25 cellular contexts compared by ENCODE assay signal in the genomic region with DNA sequence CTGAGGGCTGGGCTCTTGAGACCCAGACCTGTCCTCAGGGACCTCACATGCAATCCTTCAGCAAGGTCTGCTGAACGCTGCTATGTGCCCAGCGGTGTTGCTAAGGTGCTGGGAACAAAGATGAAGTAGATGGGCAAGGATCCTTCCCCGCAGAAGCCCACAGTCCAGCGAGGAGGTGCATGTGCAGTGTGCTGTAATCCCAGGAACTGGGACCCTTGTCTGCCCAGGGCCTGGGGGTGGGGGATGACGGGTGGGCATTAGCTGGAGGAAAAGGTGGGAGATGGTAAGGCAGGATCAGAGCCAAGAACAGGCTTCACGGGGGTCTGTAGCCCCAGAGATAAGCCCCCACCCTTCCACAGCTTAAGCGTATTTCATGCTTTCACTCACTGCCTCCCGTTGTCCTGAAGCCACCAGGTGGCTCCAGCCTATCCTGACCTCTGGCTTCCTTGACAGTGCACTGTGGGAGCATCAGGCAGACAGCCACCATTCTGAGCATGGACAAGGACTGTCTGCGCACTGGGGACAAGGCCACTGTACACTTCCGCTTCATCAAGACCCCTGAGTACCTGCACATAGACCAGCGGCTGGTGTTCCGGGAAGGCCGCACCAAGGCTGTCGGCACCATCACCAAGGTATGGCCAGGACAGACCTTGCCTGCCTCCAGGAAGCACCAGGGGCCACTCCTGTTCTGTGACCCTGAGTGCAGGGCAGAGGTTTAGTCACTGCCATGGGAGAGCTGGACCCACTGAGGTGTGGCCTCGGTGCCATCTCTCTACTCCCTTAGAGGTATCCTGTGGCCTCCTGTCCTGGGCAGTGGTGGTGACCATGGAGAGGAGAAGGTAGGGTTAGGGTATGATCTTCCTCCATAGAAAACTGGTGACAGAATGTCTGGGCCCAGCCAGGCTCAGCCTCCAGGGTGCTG. TPM values are rescaled to one million over a fixed set of nuclear protein-coding genes. Genes with fewer than 3 reads are reported as not detected.
A peak's percentile ranks its signal among the peaks of the same experiment; 100 is the strongest.
DNase-seq lines count a peak whose midpoint lies in the region; ATAC-seq and TF ChIP-seq lines count a peak whose summit lies in the region.
"Had no signal": no experiment of that assay in that cellular context is flagged by ENCODE, and none has a peak within 500 bp of the region (broad histone marks: within the 10 kb centered on the region; RNA-seq: fewer than 3 reads in every experiment).

No MANE protein-coding gene starts in this region.

- ATAC-seq in mucosa of descending colon = no peak
- no peak for ATAC-seq in stimulated activated naive B cell treated with anti-CD40 and anti-IgM and Interleukin-4, amounts not matched to agents 10 μg/mL and 1 μg/mL and 100 μg/mL, for 72 hours (replicated peaks)
- no peak for ATAC-seq in GM18870 (IDR thresholded peaks at IDR 0.05; ENCODE audit: unreplicated experiment)
- ATAC-seq: HCT116 had no signal

- H3K9me3 ChIP-seq in mucosa of descending colon = no peaks in the 10 kb centered on the region
- H3K9me3 ChIP-seq: BE2C, suprapubic skin had no signal

- H3K9me3 Mint-ChIP-seq in activated naive CD4-positive, alpha-beta T cell treated with anti-CD3 and anti-CD28 coated beads for 36 hours = no peaks in the 10 kb centered on the region
- no peaks in the 10 kb centered on the region for H3K9me3 Mint-ChIP-seq in stimulated activated naive B cell treated with anti-CD40 and anti-IgM and Interleukin-4, amounts not matched to agents 10 μg/mL and 1 μg/mL and 100 μg/mL, for 72 hours
- H3K9me3 Mint-ChIP-seq: activated CD4-positive, alpha-beta T cell treated with anti-CD3 and anti-CD28 coated beads, Interleukin-2, amount 10 ng/mL, durations not matched to agents 7 days and 5 days; dendritic cell treated with granulocyte-macrophage colony-stimulating factor and Interleukin-4, amounts not matched to agents 40 ng/mL and 50 ng/mL, for 4 days had no signal

- peaks cover 4% of the 10 kb centered on the region for H3K4me1 Mint-ChIP-seq in activated naive CD4-positive, alpha-beta T cell treated with anti-CD3 and anti-CD28 coated beads for 36 hours (ENCODE audit: low read depth)
- peaks cover 2 to 16% of the 10 kb centered on the region in 2 donors for H3K4me1 Mint-ChIP-seq in stimulated activated naive B cell treated with anti-CD40 and anti-IgM and Interleukin-4, amounts not matched to agents 10 μg/mL and 1 μg/mL and 100 μg/mL, for 72 hours

- peaks cover 2% of the 10 kb centered on the region for H3K4me1 ChIP-seq in mucosa of descending colon (ENCODE audit: low read depth)
- H3K4me1 ChIP-seq: BE2C had no signal

- peaks cover 41% of the 10 kb centered on the region for H3K36me3 Mint-ChIP-seq in activated naive CD4-positive, alpha-beta T cell treated with anti-CD3 and anti-CD28 coated beads for 36 hours (ENCODE audit: low read depth)
- H3K36me3 Mint-ChIP-seq in stimulated activated naive B cell treated with anti-CD40 and anti-IgM and Interleukin-4, amounts not matched to agents 10 μg/mL and 1 μg/mL and 100 μg/mL, for 72 hours = peaks cover 41 to 78% of the 10 kb centered on the region in 2 donors

- intact Hi-C loops in activated naive CD4-positive, alpha-beta T cell treated with anti-CD3 and anti-CD28 coated beads for 36 hours (cut with micrococcal nuclease) = no loop called here
- intact Hi-C loops in mucosa of descending colon (cut with DNase I, micrococcal nuclease) = no loop called here

- no peak for TF ChIP-seq CTCF in mucosa of descending colon (IDR thresholded peaks at IDR 0.05)

- peaks cover 8% of the 10 kb centered on the region for H3K36me3 ChIP-seq in mucosa of descending colon (ENCODE audit: low read depth)

- H3K4me3 ChIP-seq in mucosa of descending colon = no peak overlapping the region
- H3K4me3 ChIP-seq: lung, skin epidermis, suprapubic skin had no signal

- CTCF ChIA-PET in activated naive CD4-positive, alpha-beta T cell treated with anti-CD3 and anti-CD28 coated beads for 36 hours (lab: Charles Lee) = no interaction called here

- H3K27ac Mint-ChIP-seq in activated naive CD4-positive, alpha-beta T cell treated with anti-CD3 and anti-CD28 coated beads for 36 hours = no peak overlapping the region
- H3K27ac Mint-ChIP-seq in stimulated activated naive B cell treated with anti-CD40 and anti-IgM and Interleukin-4, amounts not matched to agents 10 μg/mL and 1 μg/mL and 100 μg/mL, for 72 hours = peak overlapping the region; percentile 69
- H3K27ac Mint-ChIP-seq: dendritic cell treated with granulocyte-macrophage colony-stimulating factor and Interleukin-4, amounts not matched to agents 40 ng/mL and 50 ng/mL, for 4 days had no signal

- no peak overlapping the region for H3K4me3 Mint-ChIP-seq in activated naive CD4-positive, alpha-beta T cell treated with anti-CD3 and anti-CD28 coated beads for 36 hours
- H3K4me3 Mint-ChIP-seq in stimulated activated naive B cell treated with anti-CD40 and anti-IgM and Interleukin-4, amounts not matched to agents 10 μg/mL and 1 μg/mL and 100 μg/mL, for 72 hours = no peak overlapping the region
- H3K4me3 Mint-ChIP-seq: activated CD4-positive, alpha-beta T cell treated with anti-CD3 and anti-CD28 coated beads, Interleukin-2, amount 10 ng/mL, durations not matched to agents 7 days and 5 days; dendritic cell treated with granulocyte-macrophage colony-stimulating factor and Interleukin-4, amounts not matched to agents 40 ng/mL and 50 ng/mL, for 4 days had no signal

- no peaks in the 10 kb centered on the region for H3K27me3 Mint-ChIP-seq in activated naive CD4-positive, alpha-beta T cell treated with anti-CD3 and anti-CD28 coated beads for 36 hours (ENCODE audit: low read depth)
- H3K27me3 Mint-ChIP-seq in stimulated activated naive B cell treated with anti-CD40 and anti-IgM and Interleukin-4, amounts not matched to agents 10 μg/mL and 1 μg/mL and 100 μg/mL, for 72 hours = no peaks in the 10 kb centered on the region
- H3K27me3 Mint-ChIP-seq: activated CD4-positive, alpha-beta T cell treated with anti-CD3 and anti-CD28 coated beads, Interleukin-2, amount 10 ng/mL, durations not matched to agents 7 days and 5 days; dendritic cell treated with granulocyte-macrophage colony-stimulating factor and Interleukin-4, amounts not matched to agents 40 ng/mL and 50 ng/mL, for 4 days had no signal

- peak; percentile 3 for DNase-seq in activated naive CD4-positive, alpha-beta T cell treated with anti-CD3 and anti-CD28 coated beads for 36 hours
- DNase-seq in activated naive CD4-positive, alpha-beta T cell (lab: John Stamatoyannopoulos, UW) = no peak
- DNase-seq in caudate nucleus (lab: John Stamatoyannopoulos, UW) (no peak), mucosa of descending colon (peak in 2 of 3 donors; percentile 14 to 29), hypothalamus (lab: John Stamatoyannopoulos, UW) (no peak)
- DNase-seq in stimulated activated naive B cell treated with anti-CD40 and anti-IgM and Interleukin-4, amounts not matched to agents 10 μg/mL and 1 μg/mL and 100 μg/mL, for 72 hours = no peak
- DNase-seq in activated CD8-positive, alpha-beta memory T cell treated with anti-CD3 and anti-CD28 coated beads for 24 hours = no peak
- DNase-seq: activated CD4-positive, alpha-beta T cell treated with anti-CD3 and anti-CD28 coated beads, Interleukin-2, amount 10 ng/mL, durations not matched to agents 7 days and 5 days; activated CD8-positive, alpha-beta memory T cell treated with anti-CD3 and anti-CD28 coated beads, Interleukin-2, amount 50 U/mL, for 48 hours; activated gamma-delta T cell; anterior cingulate cortex; BE2C; EL; NCI-H1092; NCI-H187 treated with DMSO at 0.1 percent for 48 hours; NCI-H69; occipital lobe; RPMI8226; stimulated activated CD4-positive, alpha-beta T cell treated with anti-CD3 and anti-CD28 coated beads, Interleukin-1b, Interleukin-23, amount 100 ng/mL, for 48 hours had no signal

- peak overlapping the region; percentile 99 for H3K27ac ChIP-seq in caudate nucleus (ENCODE audit: low read depth, low read length)
- H3K27ac ChIP-seq: skin epidermis, suprapubic skin had no signal

RNA-seq across cellular contexts. Expression of a gene that starts 22.0 kb away (rescaled TPM):
- 100 to 1,000 TPM in 1 of 2 experiments, 10 to 100 TPM in 1; 98.9 to 107 TPM for total RNA-seq in activated naive CD4-positive, alpha-beta T cell treated with anti-CD3 and anti-CD28 coated beads for 36 hours
- 10 to 100 TPM; 73.1 to 96.8 (median 76.8) TPM for total RNA-seq in mucosa of descending colon

RNA-seq across cellular contexts. Expression of a gene that starts 27.0 kb away (rescaled TPM):
- total RNA-seq in activated naive CD4-positive, alpha-beta T cell treated with anti-CD3 and anti-CD28 coated beads for 36 hours = 10 to 100 TPM; 48.9 to 54.3 TPM
- 10 to 100 TPM; 82.5 to 98.3 (median 87.9) TPM for total RNA-seq in mucosa of descending colon

RNA-seq across cellular contexts. Expression of a gene that starts 28.0 kb away (rescaled TPM):
- 100 to 1,000 TPM; 120 to 121 TPM for total RNA-seq in activated naive CD4-positive, alpha-beta T cell treated with anti-CD3 and anti-CD28 coated beads for 36 hours
- 100 to 1,000 TPM; 130 to 235 (median 181) TPM for total RNA-seq in mucosa of descending colon

RNA-seq across cellular contexts. Expression of a gene that starts 46.0 kb away (rescaled TPM):
- 100 to 1,000 TPM; 151 to 154 TPM for total RNA-seq in activated naive CD4-positive, alpha-beta T cell treated with anti-CD3 and anti-CD28 coated beads for 36 hours
- total RNA-seq in mucosa of descending colon = 10 to 100 TPM; 64.5 to 84.4 (median 72.4) TPM

Comparison
In these comparisons a context has a peak if more than half of its experiments do, and no peak if none do; other contexts are left out.
1. DNase-seq: peak in activated naive CD4-positive, alpha-beta T cell treated with anti-CD3 and anti-CD28 coated beads for 36 hours (single experiment) and mucosa of descending colon (2 of 3); none in activated naive CD4-positive, alpha-beta T cell (0 of 4), caudate nucleus (0 of 61), stimulated activated naive B cell treated with anti-CD40 and anti-IgM and Interleukin-4, amounts not matched to agents 10 μg/mL and 1 μg/mL and 100 μg/mL, for 72 hours (single experiment), hypothalamus (0 of 51) and activated CD8-positive, alpha-beta memory T cell treated with anti-CD3 and anti-CD28 coated beads for 24 hours (single experiment).